22 cellular contexts compared by ENCODE assay signal in genomic region chr18:22179174-22179573, GRCh38. TPM values are rescaled to one million over a fixed set of nuclear protein-coding genes. Genes with fewer than 3 reads are reported as not detected.
DNase-seq lines count a peak whose midpoint lies in the region; ATAC-seq and TF ChIP-seq lines count a peak whose summit lies in the region.
"Had no signal": no experiment of that assay in that cellular context is flagged by ENCODE, and none has a peak within 500 bp of the region (broad histone marks: within the 10 kb centered on the region; RNA-seq: fewer than 3 reads in every experiment).

No MANE protein-coding gene starts in this region.

- H3K27me3 ChIP-seq in ascending aorta (no peaks in the 10 kb centered on the region), right cardiac atrium (ENCODE audit: control insufficient read depth, insufficient read depth) (no peaks in the 10 kb centered on the region), smooth muscle cell (ENCODE audit: low read depth) (peaks cover 5% of the 10 kb centered on the region), breast epithelium (peaks cover 0 to 8% of the 10 kb centered on the region in 2 donors)

- H3K27ac ChIP-seq in ascending aorta (peak overlapping the region; percentile 90 to 99), right cardiac atrium (ENCODE audit: low read length) (no peak overlapping the region), smooth muscle cell (ENCODE audit: low read depth) (peak overlapping the region; percentile 18), breast epithelium (no peak overlapping the region)
- H3K27ac ChIP-seq: prostate gland had no signal

- peak overlapping the region; percentile 96 for H3K4me2 ChIP-seq in smooth muscle cell

- H4K20me1 ChIP-seq in smooth muscle cell (ENCODE audit: low read depth) = peaks cover 86% of the 10 kb centered on the region

- H3K9me3 ChIP-seq in ascending aorta (no peaks in the 10 kb centered on the region), right cardiac atrium (ENCODE audit: control insufficient read depth, low read length) (no peaks in the 10 kb centered on the region), smooth muscle cell (replicated peaks; ENCODE audit: low read depth) (no peaks in the 10 kb centered on the region), breast epithelium (no peaks in the 10 kb centered on the region)
- H3K9me3 ChIP-seq: lower lobe of right lung, prostate gland had no signal

- no peak for TF ChIP-seq POLR2A in breast epithelium (IDR thresholded peaks at IDR 0.05)

- peaks cover 100% of the 10 kb centered on the region for H3K79me2 ChIP-seq in smooth muscle cell (ENCODE audit: low read depth)

- peaks cover 0 to 34% of the 10 kb centered on the region in 2 donors for H3K4me1 ChIP-seq in ascending aorta
- peaks cover 2% of the 10 kb centered on the region for H3K4me1 ChIP-seq in right cardiac atrium (ENCODE audit: control insufficient read depth, insufficient read depth, low read length)
- peaks cover 11% of the 10 kb centered on the region for H3K4me1 ChIP-seq in smooth muscle cell (ENCODE audit: low read depth)
- H3K4me1 ChIP-seq in breast epithelium = no peaks in the 10 kb centered on the region
- H3K4me1 ChIP-seq: prostate gland had no signal

- H3K4me3 ChIP-seq in ascending aorta (peak overlapping the region; percentile 89 to 90), right cardiac atrium (ENCODE audit: low read length) (peak overlapping the region; percentile 75), smooth muscle cell (peak overlapping the region; percentile 92), breast epithelium (no peak overlapping the region)
- H3K4me3 ChIP-seq: prostate gland had no signal

- peak; percentile 39 for DNase-seq in HT-29 (ENCODE audit: low spot score)
- DNase-seq in ascending aorta (ENCODE audit: low spot score in 2 of 2) = no peak
- no peak for DNase-seq in right cardiac atrium
- DNase-seq in smooth muscle cell (lab: John Stamatoyannopoulos, UW; ENCODE audit: unreplicated experiment) = no peak
- no peak for DNase-seq in amygdala (lab: John Stamatoyannopoulos, UW)
- no peak for DNase-seq in stimulated activated CD4-positive, alpha-beta T cell treated with anti-CD3 and anti-CD28 coated beads, Interleukin-12 subunit alpha, Interleukin-12 subunit beta, amount 100 ng/mL, for 4 hours
- DNase-seq in breast epithelium (ENCODE audit: low spot score in 2 of 2) = no peak
- DNase-seq: activated B cell treated with CpG ODN at 0.5 μM for 24 hours; activated CD8-positive, alpha-beta T cell treated with anti-CD3 and anti-CD28 coated beads, Interleukin-2, amount 10 ng/mL, durations not matched to agents 7 days and 5 days; activated naive CD4-positive, alpha-beta T cell treated with anti-CD3 and anti-CD28 coated beads, Interleukin-2, amount 10 ng/mL, durations not matched to agents 7 days and 5 days; activated T-cell treated with anti-CD3 and anti-CD28 coated beads, Interleukin-2, amount 50 U/mL, for 48 hours; CD4-positive, alpha-beta T cell; DMS153; glutamatergic neuron; H9; lower lobe of right lung; MM.1S; NCI-H1694 treated with DMSO at 0.1 percent for 48 hours had no signal

- H3K9ac ChIP-seq in smooth muscle cell (ENCODE audit: low read depth) = no peak overlapping the region

- H2AFZ ChIP-seq in smooth muscle cell (ENCODE audit: low read depth) = no peak overlapping the region

- H3K36me3 ChIP-seq in ascending aorta (peaks cover 8 to 12% of the 10 kb centered on the region in 2 donors), smooth muscle cell (ENCODE audit: low read depth) (no peaks in the 10 kb centered on the region), breast epithelium (no peaks in the 10 kb centered on the region)
- H3K36me3 ChIP-seq: prostate gland had no signal

- ATAC-seq in right cardiac atrium = no peak
- ATAC-seq: activated CD8-positive, alpha-beta T cell treated with anti-CD3 and anti-CD28 coated beads, Interleukin-2, amount 10 ng/mL, durations not matched to agents 7 days and 5 days; lower lobe of right lung; natural killer cell treated with Interleukin-12 subunit alpha and Interleukin-12 subunit beta and Interleukin-15 and Interleukin-18, amount 100 ng/mL, for 72 hours; SK-N-SH treated with all-trans-retinoic acid at 6 μM for 48 hours had no signal

- intact Hi-C loops in ascending aorta (cut with DNase I) = no loop called here
- intact Hi-C loops in right cardiac atrium (cut with DNase I) = loop anchor here in 3 of 4 donors (5.0 to 10.0 kb wide), 3 partner anchors 286 to 526 kb away; no protein-coding TSS in a partner anchor
- intact Hi-C loops in breast epithelium (cut with DNase I; ENCODE audit: low total_unique reads) = loop anchor here (10.0 kb wide), 2 partner anchors 166 to 376 kb away; no protein-coding TSS in a partner anchor

- no peak for TF ChIP-seq CTCF in ascending aorta (IDR thresholded peaks at IDR 0.05)
- TF ChIP-seq CTCF in smooth muscle cell (IDR thresholded peaks at IDR 0.05; ENCODE audit: borderline replicate concordance, insufficient read depth, poor library complexity, severe bottlenecking) = no peak
- no peak for TF ChIP-seq CTCF in breast epithelium (IDR thresholded peaks at IDR 0.05)

- peaks cover 15% of the 10 kb centered on the region for H3F3A ChIP-seq in smooth muscle cell (ENCODE audit: low read depth)

RNA-seq across cellular contexts. Expression of gene GATA6, which starts 9.8 kb away (rescaled TPM):
- 66.5 and 73.8 TPM in 2 replicates for total RNA-seq in HT-29 (2014; rRNA removed; shearing (Covaris generic))
- 89.3 TPM for total RNA-seq in ascending aorta
- total RNA-seq in right cardiac atrium = 10 to 100 TPM; 63.2 to 85.8 (median 77.9) TPM
- polyA plus RNA-seq in right cardiac atrium = 52.4 TPM
- 48.5 and 52.5 TPM in 2 replicates for total RNA-seq in smooth muscle cell
- 39.2 and 49.9 TPM in 2 replicates for polyA plus RNA-seq in smooth muscle cell
- total RNA-seq in breast epithelium = 10 to 100 TPM in 2 of 3 donors, 1 to 10 TPM in 1; 3.0 to 11.1 (median 11.0) TPM
- total RNA-seq: activated B cell treated with CpG ODN at 0.5 μM for 24 hours; activated CD8-positive, alpha-beta T cell treated with anti-CD3 and anti-CD28 coated beads, Interleukin-2, amount 10 ng/mL, durations not matched to agents 7 days and 5 days; H9; natural killer cell treated with Interleukin-12 subunit alpha and Interleukin-12 subunit beta and Interleukin-15 and Interleukin-18, amount 100 ng/mL, for 72 hours had no signal
- polyA plus RNA-seq: IgD-negative memory B cell had no signal

Comparison
In these comparisons a context has a peak if more than half of its experiments do, and no peak if none do; other contexts are left out.
1. H3K27ac ChIP-seq: peak in ascending aorta (2 of 2) and smooth muscle cell (single experiment); none in right cardiac atrium (single experiment) and breast epithelium (0 of 2).
2. H3K4me3 ChIP-seq: peak in ascending aorta (2 of 2), right cardiac atrium (single experiment) and smooth muscle cell (single experiment); none in breast epithelium (0 of 3).